ENCODE assay signal across 8 cellular contexts in the genomic region with DNA sequence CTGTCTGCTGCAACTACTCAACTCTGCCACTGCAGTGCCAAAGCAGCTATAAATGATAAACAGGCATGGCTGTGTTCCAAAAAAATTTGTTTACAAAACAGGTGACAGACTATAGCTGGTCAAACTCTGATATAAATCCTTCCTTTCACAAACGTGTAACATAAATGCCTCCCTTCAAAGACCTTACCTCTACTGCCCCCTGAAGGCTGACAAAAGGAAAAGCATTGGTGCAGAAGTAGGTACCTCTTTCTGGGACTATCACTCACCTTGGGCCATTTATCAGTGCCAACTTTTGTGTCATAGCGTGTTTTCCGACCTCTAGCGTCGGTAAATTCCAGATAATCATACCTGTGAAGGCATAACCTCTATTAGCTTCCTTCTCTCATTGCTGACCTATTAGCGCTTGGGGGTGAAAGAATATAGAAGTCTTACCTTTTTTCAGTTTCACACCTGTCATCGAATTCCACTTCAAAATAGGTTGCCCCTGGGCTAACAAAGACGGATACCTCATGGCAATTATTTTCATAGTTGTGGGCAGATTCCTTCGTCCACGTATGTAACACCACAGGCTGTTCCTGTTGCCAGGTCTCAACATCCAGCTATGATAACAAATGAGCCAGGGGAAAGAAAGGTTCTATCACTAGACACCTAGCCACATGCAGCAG.
A peak's percentile ranks its signal among the peaks of the same experiment; 100 is the strongest.
DNase-seq lines count a peak whose midpoint lies in the region; ATAC-seq and TF ChIP-seq lines count a peak whose summit lies in the region.

No MANE protein-coding gene starts in this region.

- peaks cover 8% of the 10 kb centered on the region; the same call in 1 of the 2 replicates for H4K20me1 ChIP-seq in OCI-LY7 (ENCODE audit: insufficient read depth, low read length)

- no peak overlapping the region for H3K4me3 ChIP-seq in OCI-LY7 (ENCODE audit: low read depth, low read length, poor library complexity, severe bottlenecking)

- BruUV-seq in OCI-LY7 (replicated peaks; lab: Mats Ljungman, UMichigan): no TSS peak

- peak; percentile 89 for TF ChIP-seq CTCF in OCI-LY7 (conservative IDR thresholded peaks at IDR 0.05; ENCODE audit: low read length)
- TF ChIP-seq CTCF in mesothelial cell of epicardium (IDR thresholded peaks at IDR 0.05; ENCODE audit: unreplicated experiment): peak; percentile 52

- H3K4me3 Mint-ChIP-seq in effector memory CD8-positive, alpha-beta T cell: no peak overlapping the region
- no peak overlapping the region for H3K4me3 Mint-ChIP-seq in mesothelial cell of epicardium

- CTCF ChIA-PET in OCI-LY7 (lab: Charles Lee; ENCODE audit: unreplicated experiment): no interaction called here

- no peaks in the 10 kb centered on the region for H3K27me3 Mint-ChIP-seq in effector memory CD8-positive, alpha-beta T cell
- H3K27me3 Mint-ChIP-seq in mesothelial cell of epicardium (ENCODE audit: low read depth): no peaks in the 10 kb centered on the region

- H3K4me2 ChIP-seq in OCI-LY7 (ENCODE audit: low read length): peak overlapping the region; percentile 18

- intact Hi-C loops in OCI-LY7 (cut with micrococcal nuclease; ENCODE audit: unreplicated experiment): loop anchor here (1.0 kb wide), 1 partner anchor 212 kb away; no protein-coding TSS in a partner anchor

- H3K4me1 Mint-ChIP-seq in effector memory CD8-positive, alpha-beta T cell (ENCODE audit: low read depth in 2 of 2): peaks cover 5 to 11% of the 10 kb centered on the region in 2 donors
- H3K4me1 Mint-ChIP-seq in mesothelial cell of epicardium: no peaks in the 10 kb centered on the region

- peaks cover 84% of the 10 kb centered on the region for H3K36me3 Mint-ChIP-seq in effector memory CD8-positive, alpha-beta T cell (ENCODE audit: insufficient read depth)
- H3K36me3 Mint-ChIP-seq in mesothelial cell of epicardium: peaks cover 29% of the 10 kb centered on the region

- peaks cover 94% of the 10 kb centered on the region for H3K36me3 ChIP-seq in OCI-LY7 (ENCODE audit: insufficient read depth, low read length)

- POLR2A ChIA-PET in OCI-LY7 (lab: Charles Lee): interaction anchor here (0.6 kb wide), 2 partner anchors 10 to 217 kb away, joined by 3 to 6 read pairs; no protein-coding TSS in a partner anchor

- no peak overlapping the region for H2AFZ ChIP-seq in OCI-LY7 (ENCODE audit: low read length)

- no peak overlapping the region for H3K27ac ChIP-seq in OCI-LY7 (ENCODE audit: low read depth, low read length, poor library complexity, severe bottlenecking)

- H3K27ac Mint-ChIP-seq in effector memory CD8-positive, alpha-beta T cell: no peak overlapping the region
- H3K27ac Mint-ChIP-seq in mesothelial cell of epicardium: no peak overlapping the region

- peaks cover 12% of the 10 kb centered on the region for H3K4me1 ChIP-seq in OCI-LY7 (ENCODE audit: insufficient read depth, low read length, poor library complexity, severe bottlenecking)

- H3K79me2 ChIP-seq in OCI-LY7 (ENCODE audit: insufficient read depth, low read depth, low read length): no peaks in the 10 kb centered on the region

- no peaks in the 10 kb centered on the region for H3K9me3 ChIP-seq in OCI-LY7 (ENCODE audit: low read length)

- no peaks in the 10 kb centered on the region for H3K9me2 ChIP-seq in OCI-LY7 (ENCODE audit: insufficient read depth, low read length)

- peak; percentile 32 for DNase-seq in DMS79 (lab: John Stamatoyannopoulos, UW)
- peak; percentile 19 for DNase-seq in GM19240 (ENCODE audit: insufficient read length, low spot score)
- peak; percentile 62 for DNase-seq in OCI-LY7 (ENCODE audit: low spot score)
- peak; percentile 22 to 40 (median 27) for DNase-seq in effector memory CD8-positive, alpha-beta T cell
- no peak for DNase-seq in mesothelial cell of epicardium (ENCODE audit: low spot score in 2 of 2, unreplicated experiment in 2 of 2)
- DNase-seq in middle frontal gyrus (ENCODE audit: extremely low spot score, low spot score): no peak
- no peak for DNase-seq in NCI-H128 (lab: John Stamatoyannopoulos, UW; ENCODE audit: unreplicated experiment)

- ATAC-seq in HG03432 (IDR thresholded peaks at IDR 0.05; ENCODE audit: unreplicated experiment): peak; percentile 35
- ATAC-seq in effector memory CD8-positive, alpha-beta T cell (replicated peaks): peak; percentile 78

- H3K9me3 Mint-ChIP-seq in effector memory CD8-positive, alpha-beta T cell: no peaks in the 10 kb centered on the region
- no peaks in the 10 kb centered on the region for H3K9me3 Mint-ChIP-seq in mesothelial cell of epicardium

Comparison
In these comparisons a context has a peak if more than half of its experiments do, and no peak if none do; other contexts are left out.
1. DNase-seq: peak in DMS79 (single experiment), GM19240 (single experiment), OCI-LY7 (single experiment) and effector memory CD8-positive, alpha-beta T cell (3 of 3); none in mesothelial cell of epicardium (0 of 2), middle frontal gyrus (single experiment) and NCI-H128 (single experiment).